8 cellular contexts compared by ENCODE assay signal in the genomic region with DNA sequence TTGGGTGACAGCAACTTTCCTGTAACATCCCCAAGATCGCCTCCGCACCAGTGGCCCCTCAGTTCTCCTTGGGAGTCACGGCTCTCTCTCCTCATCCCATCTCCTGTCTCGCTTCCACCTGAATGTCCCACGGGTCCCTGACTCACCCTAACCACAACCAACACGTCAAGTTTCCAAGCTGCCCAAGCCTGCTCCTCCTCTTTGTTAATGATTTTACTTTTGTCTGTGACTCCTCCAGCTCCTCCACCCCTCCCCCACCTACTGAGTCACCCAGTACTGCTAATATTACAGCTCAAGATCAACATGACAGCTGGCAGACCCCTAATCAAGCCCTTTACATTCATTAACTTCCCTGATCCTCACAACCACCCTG. TPM values are rescaled to one million over a fixed set of nuclear protein-coding genes. Genes with fewer than 3 reads are reported as not detected.
DNase-seq lines count a peak whose midpoint lies in the region; ATAC-seq and TF ChIP-seq lines count a peak whose summit lies in the region.

No MANE protein-coding gene starts in this region.

- H3K4me1 ChIP-seq in vagina = peaks cover 27% of the 10 kb centered on the region

- intact Hi-C loops in vagina (cut with DNase I) = no loop called here

- no peak for ATAC-seq in HG03045 (IDR thresholded peaks at IDR 0.05; ENCODE audit: unreplicated experiment)

- peak overlapping the region; percentile 54 for H3K27ac ChIP-seq in vagina

- TF ChIP-seq CTCF in vagina (IDR thresholded peaks at IDR 0.05) = no peak
- TF ChIP-seq CTCF in GM20000 (IDR thresholded peaks at IDR 0.05; ENCODE audit: extremely low read depth, missing control alignments) = no peak

- no peak overlapping the region for H3K4me3 ChIP-seq in vagina

- H3K36me3 ChIP-seq in vagina = no peaks in the 10 kb centered on the region

- no peaks in the 10 kb centered on the region for H3K9me3 ChIP-seq in vagina

- DNase-seq in A172 (ENCODE audit: low spot score) (peak; percentile 99), HS-5 (ENCODE audit: low read depth) (peak; percentile 94), left kidney (ENCODE audit: low read depth, low spot score) (peak; percentile 72), vagina (ENCODE audit: extremely low spot score in 2 of 2) (no peak), GM20000 (ENCODE audit: low spot score) (no peak), activated gamma-delta T cell treated with Interleukin-2 at 50 U/mL for 16 hours (no peak)
- DNase-seq in activated T-cell treated with anti-CD3 and anti-CD28 coated beads, Interleukin-2, amount 50 U/mL, for 48 hours = peak; percentile 61 to 67

- H3K27me3 ChIP-seq in vagina = no peaks in the 10 kb centered on the region

- no peak for TF ChIP-seq POLR2A in vagina (IDR thresholded peaks at IDR 0.05)

RNA-seq across cellular contexts. Expression of gene BDH1, which starts 39.3 kb away (rescaled TPM):
- total RNA-seq in A172 (2014; rRNA removed; shearing (Covaris generic)) = 0.41 TPM in 1 of 2 replicates, not detected in the other
- total RNA-seq in vagina = 30.2 TPM

Comparison
In these comparisons a context has a peak if more than half of its experiments do, and no peak if none do; other contexts are left out.
1. DNase-seq: peak in A172 (single experiment), HS-5 (single experiment), activated T-cell treated with anti-CD3 and anti-CD28 coated beads, Interleukin-2, amount 50 U/mL, for 48 hours (2 of 2) and left kidney (single experiment); none in vagina (0 of 2), GM20000 (single experiment) and activated gamma-delta T cell treated with Interleukin-2 at 50 U/mL for 16 hours (single experiment).
2. RNA of gene BDH1, which starts 39.3 kb away (total RNA-seq): 30.2 TPM in vagina (single experiment); 0.41 TPM in A172; every median in the first group is over 10 times any median in the second.